1 cellular context compared by ENCODE assay signal in the genomic region with DNA sequence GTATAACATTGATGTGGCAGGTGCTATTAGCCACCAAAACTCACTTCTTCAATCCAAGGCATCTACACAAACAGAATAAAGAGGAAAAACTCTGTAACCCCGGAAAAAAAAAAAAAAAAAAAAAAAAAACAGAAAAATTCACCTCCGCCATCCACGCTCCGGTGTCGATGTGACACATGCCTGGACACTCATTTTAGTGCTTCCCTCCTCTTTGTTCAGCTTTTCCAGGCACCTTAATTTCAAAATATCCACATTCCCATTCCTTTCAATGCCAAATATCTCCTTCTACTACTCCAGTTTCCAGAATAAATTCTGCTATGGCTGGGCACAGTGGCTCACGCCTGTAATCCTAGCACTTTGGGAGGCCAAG.
TF ChIP-seq lines count a peak whose summit lies in the region.

No MANE protein-coding gene starts in this region.

TF ChIP-seq in HEK293, 187 proteins besides CTCF, POLR2A, EP300 and RAD21:
- TF ChIP-seq ZNF585B (tag by site-specific recombination; IDR thresholded peaks at IDR 0.05) (no peak), ZNF433 (tag by site-specific recombination; IDR thresholded peaks at IDR 0.05; ENCODE audit: low read depth) (no peak), ZNF292 (tag by site-specific recombination; IDR thresholded peaks at IDR 0.05; ENCODE audit: borderline replicate concordance, low read depth) (no peak), ZNF701 (tag by site-specific recombination; IDR thresholded peaks at IDR 0.05) (no peak), KLF17 (tag by site-specific recombination; IDR thresholded peaks at IDR 0.05) (no peak), ZXDB (tag by site-specific recombination; IDR thresholded peaks at IDR 0.05) (no peak), ZNF362 (tag by site-specific recombination; IDR thresholded peaks at IDR 0.05) (0 out of 2 replicates have a peak, but pooled peaks have one; percentile 73), ZNF660 (tag by site-specific recombination; IDR thresholded peaks at IDR 0.05) (no peak)
